In genomic region chr9:89778100-89779085, GRCh38 we compare ENCODE assay signal across 26 cellular contexts.
DNase-seq lines count a peak whose midpoint lies in the region; ATAC-seq and TF ChIP-seq lines count a peak whose summit lies in the region.
"Had no signal": no experiment of that assay in that cellular context is flagged by ENCODE, and none has a peak within 500 bp of the region (broad histone marks: within the 10 kb centered on the region; RNA-seq: fewer than 3 reads in every experiment).

No MANE protein-coding gene starts in this region.

- H3K4me2 ChIP-seq in smooth muscle cell, result peak overlapping the region; percentile 83

- peak overlapping the region; percentile 43 for H3K4me3 Mint-ChIP-seq in mesothelial cell of epicardium
- H3K4me3 Mint-ChIP-seq: B cell; IgD-negative memory B cell; natural killer cell treated with Interleukin-12 subunit alpha and Interleukin-12 subunit beta and Interleukin-15 and Interleukin-18, amount 100 ng/mL, for 72 hours had no signal

- H3K27me3 Mint-ChIP-seq in mesothelial cell of epicardium (ENCODE audit: low read depth), result peaks cover 26% of the 10 kb centered on the region
- H3K27me3 Mint-ChIP-seq: B cell had no signal

- no peaks in the 10 kb centered on the region for H3K79me2 ChIP-seq in smooth muscle cell (ENCODE audit: low read depth)

- H2AFZ ChIP-seq in smooth muscle cell (ENCODE audit: low read depth), result peak overlapping the region; percentile 82

- peaks cover 24% of the 10 kb centered on the region for H3K4me1 Mint-ChIP-seq in mesothelial cell of epicardium

- H3K9ac ChIP-seq in smooth muscle cell (ENCODE audit: low read depth), result no peak overlapping the region

- H3K4me3 ChIP-seq in right cardiac atrium (ENCODE audit: low read length) (no peak overlapping the region), smooth muscle cell (peak overlapping the region; percentile 29)
- H3K4me3 ChIP-seq: esophagus squamous epithelium, SK-N-MC, tibial artery had no signal

- no peak for TF ChIP-seq CTCF in mesothelial cell of epicardium (IDR thresholded peaks at IDR 0.05; ENCODE audit: unreplicated experiment)
- no peak for TF ChIP-seq CTCF in smooth muscle cell (IDR thresholded peaks at IDR 0.05; ENCODE audit: borderline replicate concordance, insufficient read depth, poor library complexity, severe bottlenecking)
- TF ChIP-seq CTCF in GM10266 (IDR thresholded peaks at IDR 0.05; ENCODE audit: control insufficient read depth, insufficient read depth, low read depth, missing control alignments), result no peak

- H3K9me3 ChIP-seq in right cardiac atrium (ENCODE audit: control insufficient read depth, low read length), result no peaks in the 10 kb centered on the region
- H3K9me3 ChIP-seq in smooth muscle cell (replicated peaks; ENCODE audit: low read depth), result no peaks in the 10 kb centered on the region
- H3K9me3 ChIP-seq: esophagus squamous epithelium, tibial artery had no signal

- peak overlapping the region; percentile 18 for H3K27ac Mint-ChIP-seq in mesothelial cell of epicardium
- H3K27ac Mint-ChIP-seq: B cell had no signal

- H3K27ac ChIP-seq in right cardiac atrium (ENCODE audit: low read length), result no peak overlapping the region
- no peak overlapping the region for H3K27ac ChIP-seq in smooth muscle cell (ENCODE audit: low read depth)
- H3K27ac ChIP-seq: 22Rv1, esophagus squamous epithelium, HL-60, SK-N-MC, tibial artery had no signal

- H4K20me1 ChIP-seq in smooth muscle cell (ENCODE audit: low read depth), result no peaks in the 10 kb centered on the region

- no peaks in the 10 kb centered on the region for H3F3A ChIP-seq in smooth muscle cell (ENCODE audit: low read depth)

- no peaks in the 10 kb centered on the region for H3K36me3 Mint-ChIP-seq in mesothelial cell of epicardium
- H3K36me3 Mint-ChIP-seq: natural killer cell treated with Interleukin-12 subunit alpha and Interleukin-12 subunit beta and Interleukin-15 and Interleukin-18, amount 100 ng/mL, for 72 hours had no signal

- no peaks in the 10 kb centered on the region for H3K36me3 ChIP-seq in smooth muscle cell (ENCODE audit: low read depth)
- H3K36me3 ChIP-seq: esophagus squamous epithelium, tibial artery had no signal

- intact Hi-C loops in right cardiac atrium (cut with DNase I), result no loop called here

- H3K4me1 ChIP-seq in right cardiac atrium (ENCODE audit: control insufficient read depth, insufficient read depth, low read length) (peaks cover 11% of the 10 kb centered on the region), smooth muscle cell (ENCODE audit: low read depth) (peaks cover 9% of the 10 kb centered on the region)
- H3K4me1 ChIP-seq: tibial artery had no signal

- 58% methylated on average over 22 of the region's 22 CpGs for WGBS in right cardiac atrium
- WGBS in smooth muscle cell (ENCODE audit: low lambda C conversion rate), result 37% methylated on average over 22 of the region's 22 CpGs

- no peaks in the 10 kb centered on the region for H3K9me3 Mint-ChIP-seq in mesothelial cell of epicardium
- H3K9me3 Mint-ChIP-seq: IgD-negative memory B cell; natural killer cell treated with Interleukin-12 subunit alpha and Interleukin-12 subunit beta and Interleukin-15 and Interleukin-18, amount 100 ng/mL, for 72 hours had no signal

- H3K27me3 ChIP-seq in right cardiac atrium (ENCODE audit: control insufficient read depth, insufficient read depth) (no peaks in the 10 kb centered on the region), smooth muscle cell (ENCODE audit: low read depth) (no peaks in the 10 kb centered on the region)

- peak; percentile 38 for DNase-seq in DMS79 treated with DMSO at 0.1 percent for 48 hours (lab: John Stamatoyannopoulos, UW)
- DNase-seq in DMS79 (lab: John Stamatoyannopoulos, UW), result no peak
- peak in 1 of 3 donors; percentile 17 for DNase-seq in right cardiac atrium
- no peak for DNase-seq in mesothelial cell of epicardium (ENCODE audit: low spot score in 2 of 2, unreplicated experiment in 2 of 2)
- no peak for DNase-seq in smooth muscle cell (lab: John Stamatoyannopoulos, UW; ENCODE audit: unreplicated experiment)
- no peak for DNase-seq in NCI-H2081 (lab: John Stamatoyannopoulos, UW)
- DNase-seq in GM10266 (ENCODE audit: extremely low spot score), result no peak
- no peak for DNase-seq in activated CD4-positive, CD25-positive, alpha-beta regulatory T cell treated with anti-CD3 and anti-CD28 coated beads, Interleukin-2, amount 50 U/mL, for 72 hours
- DNase-seq: activated effector memory CD4-positive, alpha-beta T cell treated with Interleukin-2 at 50 U/mL for 16 hours; amniotic stem cell; effector CD8-positive, alpha-beta T cell; esophagus squamous epithelium; MM.1S; NCI-H187; NCI-H446; retina; stimulated activated naive CD4-positive, alpha-beta T cell; tibial artery had no signal

- peak; percentile 10 to 40 for ATAC-seq in right cardiac atrium
- ATAC-seq: activated CD4-positive, CD25-positive, alpha-beta regulatory T cell treated with anti-CD3 and anti-CD28 coated beads, Interleukin-2, amount 50 U/mL, for 24 hours; Panc1 had no signal
